In the genomic region with DNA sequence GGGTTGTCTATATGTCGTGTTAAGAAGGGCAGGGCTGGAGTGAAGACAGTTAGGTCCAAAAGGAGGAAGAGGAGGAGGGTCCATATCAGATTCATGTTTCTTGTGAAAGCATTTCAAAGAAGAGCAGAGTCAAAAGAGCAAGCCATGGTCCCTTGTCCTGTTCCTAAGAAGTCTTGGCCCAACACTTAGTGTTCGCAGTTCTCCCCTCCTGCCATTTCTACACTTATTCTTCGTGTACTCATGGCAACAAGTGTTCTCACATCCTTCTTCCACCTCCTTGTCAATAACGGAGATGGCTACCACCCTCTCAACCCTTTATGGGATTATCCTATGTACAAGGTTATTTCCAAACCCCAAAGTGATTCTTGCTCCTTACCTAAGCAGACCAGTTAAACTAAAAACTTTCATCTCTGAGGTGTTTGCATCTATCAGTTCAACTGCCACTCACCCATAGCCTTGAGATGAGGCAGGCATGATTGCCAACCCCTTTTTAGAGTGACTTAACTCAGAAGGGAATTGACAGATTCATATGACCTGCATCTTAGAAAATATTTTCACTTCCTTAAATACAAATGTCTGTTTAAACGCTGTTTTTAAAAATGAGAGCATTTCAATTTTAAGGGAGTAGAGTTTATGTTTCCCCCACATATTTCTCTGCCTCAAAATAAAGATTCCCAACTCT, we compare ENCODE assay signal across 24 cellular contexts. TPM values are rescaled to one million over a fixed set of nuclear protein-coding genes. Genes with fewer than 3 reads are reported as not detected.
A peak's percentile ranks its signal among the peaks of the same experiment; 100 is the strongest.
DNase-seq lines count a peak whose midpoint lies in the region; ATAC-seq, FAIRE-seq and TF ChIP-seq lines count a peak whose summit lies in the region.
"Had no signal": no experiment of that assay in that cellular context is flagged by ENCODE, and none has a peak within 500 bp of the region (broad histone marks: within the 10 kb centered on the region; RNA-seq: fewer than 3 reads in every experiment).

No MANE protein-coding gene starts in this region.

- no peaks in the 10 kb centered on the region for H3K36me3 Mint-ChIP-seq in stimulated activated naive B cell treated with anti-CD40 and anti-IgM and Interleukin-4, amounts not matched to agents 10 μg/mL and 1 μg/mL and 100 μg/mL, for 72 hours
- no peaks in the 10 kb centered on the region for H3K36me3 Mint-ChIP-seq in H9 (ENCODE audit: insufficient read depth in 1 of 3, low read depth in 3 of 3)
- H3K36me3 Mint-ChIP-seq: CD8-positive, alpha-beta T cell had no signal

- peaks cover 8 to 15% of the 10 kb centered on the region in 2 donors for H3K27me3 Mint-ChIP-seq in stimulated activated naive B cell treated with anti-CD40 and anti-IgM and Interleukin-4, amounts not matched to agents 10 μg/mL and 1 μg/mL and 100 μg/mL, for 72 hours
- peaks cover 20% of the 10 kb centered on the region for H3K27me3 Mint-ChIP-seq in H9 (ENCODE audit: low read depth)

- no peak overlapping the region for H2AK5ac ChIP-seq in H9 (ENCODE audit: insufficient read length, low read length)

- H3K9me3 Mint-ChIP-seq in stimulated activated naive B cell treated with anti-CD40 and anti-IgM and Interleukin-4, amounts not matched to agents 10 μg/mL and 1 μg/mL and 100 μg/mL, for 72 hours = no peaks in the 10 kb centered on the region
- H3K9me3 Mint-ChIP-seq in H9 = no peaks in the 10 kb centered on the region; a peak in 1 of 5 replicates
- H3K9me3 Mint-ChIP-seq: CD8-positive, alpha-beta T cell; HFFc6 had no signal

- peak; percentile 95 to 97 for ATAC-seq in stimulated activated naive B cell treated with anti-CD40 and anti-IgM and Interleukin-4, amounts not matched to agents 10 μg/mL and 1 μg/mL and 100 μg/mL, for 72 hours (replicated peaks)
- ATAC-seq in upper lobe of right lung = no peak
- ATAC-seq: CD8-positive, alpha-beta T cell had no signal

- peaks cover 16 to 22% of the 10 kb centered on the region in 2 donors for H3K4me1 Mint-ChIP-seq in stimulated activated naive B cell treated with anti-CD40 and anti-IgM and Interleukin-4, amounts not matched to agents 10 μg/mL and 1 μg/mL and 100 μg/mL, for 72 hours
- peaks cover under 1 to 4% of the 10 kb centered on the region in 2 experiments; a peak in 3 of 4 replicates for H3K4me1 Mint-ChIP-seq in H9

- no peak overlapping the region for H3K18ac ChIP-seq in H9 (ENCODE audit: insufficient read length, low read depth, low read length)

- H3K4me1 ChIP-seq in upper lobe of right lung = no peaks in the 10 kb centered on the region
- H3K4me1 ChIP-seq in H9 (ENCODE audit: insufficient read depth, low read length) = no peaks in the 10 kb centered on the region

- H4K20me1 ChIP-seq in H9 (ENCODE audit: control insufficient read depth, insufficient read depth, insufficient read length) = no peaks in the 10 kb centered on the region

- H3K27ac ChIP-seq in upper lobe of right lung (no peak overlapping the region), H9 (ENCODE audit: insufficient read length, low read depth, low read length) (no peak overlapping the region)
- H3K27ac ChIP-seq: RWPE1, SK-N-MC had no signal

- H3K79me1 ChIP-seq in H9 (ENCODE audit: insufficient read depth, low read depth, low read length, poor library complexity, severe bottlenecking) = no peaks in the 10 kb centered on the region

- H2BK20ac ChIP-seq in H9 (ENCODE audit: low read depth, low read length, poor library complexity, severe bottlenecking) = no peak overlapping the region

- intact Hi-C loops in upper lobe of right lung (cut with DNase I) = no loop called here

- no peak overlapping the region for H4K8ac ChIP-seq in H9 (replicated peaks; ENCODE audit: insufficient read length, low read depth, low read length)

- H3T11ph ChIP-seq in H9 (ENCODE audit: low read length) = no peak overlapping the region

- H3K4ac ChIP-seq in H9 (ENCODE audit: low read depth, low read length) = no peak overlapping the region

- H3K23me2 ChIP-seq in H9 (ENCODE audit: insufficient read length, low read depth, low read length, poor library complexity, severe bottlenecking) = no peaks in the 10 kb centered on the region

- H2BK12ac ChIP-seq in H9 (ENCODE audit: insufficient read length, low read depth, low read length) = no peak overlapping the region

- no peak for TF ChIP-seq CTCF in GM12865 (IDR thresholded peaks at IDR 0.05; ENCODE audit: insufficient read depth, low read depth, low read length, missing control alignments)
- no peak for TF ChIP-seq CTCF in bronchial epithelial cell (IDR thresholded peaks at IDR 0.05; ENCODE audit: insufficient read depth, low read length, severe bottlenecking)
- no peak for TF ChIP-seq CTCF in upper lobe of right lung (IDR thresholded peaks at IDR 0.05)
- no peak for TF ChIP-seq CTCF in H9 (conservative IDR thresholded peaks at IDR 0.05)

- H3K36me3 ChIP-seq in bronchial epithelial cell (ENCODE audit: control insufficient read depth, insufficient read depth, low read length) = no peaks in the 10 kb centered on the region
- no peaks in the 10 kb centered on the region for H3K36me3 ChIP-seq in upper lobe of right lung

- no peak overlapping the region for H3K23ac ChIP-seq in H9 (ENCODE audit: insufficient read length, low read depth, low read length)

- no peak overlapping the region for H4K91ac ChIP-seq in H9 (ENCODE audit: insufficient read length, low read depth, low read length)

- no peak overlapping the region for H2BK15ac ChIP-seq in H9 (ENCODE audit: low read depth, low read length)

- FAIRE-seq in bronchial epithelial cell (lab: Jason Lieb, UNC) = peak; percentile 55

- no peak overlapping the region for H3K56ac ChIP-seq in H9 (ENCODE audit: insufficient read length, low read depth, low read length)

- H3K4me3 Mint-ChIP-seq in stimulated activated naive B cell treated with anti-CD40 and anti-IgM and Interleukin-4, amounts not matched to agents 10 μg/mL and 1 μg/mL and 100 μg/mL, for 72 hours = no peak overlapping the region
- no peak overlapping the region for H3K4me3 Mint-ChIP-seq in H9
- H3K4me3 Mint-ChIP-seq: CD8-positive, alpha-beta T cell; HFFc6 had no signal

- H3K79me2 ChIP-seq in H9 (ENCODE audit: insufficient read depth, low read length) = no peaks in the 10 kb centered on the region

- H2BK5ac ChIP-seq in H9 (ENCODE audit: insufficient read length, low read length) = no peak overlapping the region

- no peak overlapping the region for H3K4me3 ChIP-seq in GM12865 (ENCODE audit: low read depth, low read length)
- H3K4me3 ChIP-seq in bronchial epithelial cell (ENCODE audit: low read depth, low read length) = no peak overlapping the region
- H3K4me3 ChIP-seq in upper lobe of right lung = no peak overlapping the region
- H3K4me3 ChIP-seq: SK-N-MC had no signal

- peak overlapping the region; percentile 82 for H3K27ac Mint-ChIP-seq in stimulated activated naive B cell treated with anti-CD40 and anti-IgM and Interleukin-4, amounts not matched to agents 10 μg/mL and 1 μg/mL and 100 μg/mL, for 72 hours
- no peak overlapping the region for H3K27ac Mint-ChIP-seq in H9
- H3K27ac Mint-ChIP-seq: CD8-positive, alpha-beta T cell; HFFc6 had no signal

- H2BK120ac ChIP-seq in H9 (ENCODE audit: low read depth, low read length, poor library complexity, severe bottlenecking) = no peak overlapping the region

- H3K9me3 ChIP-seq in upper lobe of right lung = no peaks in the 10 kb centered on the region
- no peaks in the 10 kb centered on the region for H3K9me3 ChIP-seq in H9 (ENCODE audit: control insufficient read depth, low read depth, low read length)

- no peaks in the 10 kb centered on the region for H3K27me3 ChIP-seq in bronchial epithelial cell (ENCODE audit: control insufficient read depth, insufficient read depth, low read length)
- H3K27me3 ChIP-seq in upper lobe of right lung = peaks cover 5% of the 10 kb centered on the region
- no peaks in the 10 kb centered on the region for H3K27me3 ChIP-seq in H9 (ENCODE audit: insufficient read depth, low read length)

- no peak overlapping the region for H3K9ac ChIP-seq in H9 (ENCODE audit: extremely low read depth, insufficient read length, low read length)

- peak; percentile 5 for DNase-seq in GM12865 (ENCODE audit: low read depth)
- DNase-seq in MV-4-11 (lab: John Stamatoyannopoulos, UW) = peak; percentile 74
- no peak for DNase-seq in bronchial epithelial cell (ENCODE audit: low read depth)
- DNase-seq in stimulated activated naive B cell treated with anti-CD40 and anti-IgM and Interleukin-4, amounts not matched to agents 10 μg/mL and 1 μg/mL and 100 μg/mL, for 72 hours = peak; percentile 3
- DNase-seq in upper lobe of right lung = no peak
- DNase-seq in DMS79 (lab: John Stamatoyannopoulos, UW) = no peak
- DNase-seq in H9 = no peak
- DNase-seq: CD8-positive, alpha-beta T cell; DMS153; GDM1; H7; HFFc6; MM.1S; NCI-H1105 treated with DMSO at 0.1 percent for 48 hours; NCI-H2029 treated with DMSO at 0.1 percent for 48 hours; NCI-H2171; NCI-H524 treated with DMSO at 0.1 percent for 48 hours; NCI-H82; SHP77 treated with DMSO at 0.1 percent for 48 hours; SW 1271 had no signal

- no peak overlapping the region for H3K4me2 ChIP-seq in H9 (ENCODE audit: insufficient read depth, insufficient read length, low read length)

- no peak overlapping the region for H3K14ac ChIP-seq in H9 (ENCODE audit: insufficient read depth, low read length)

- H2AFZ ChIP-seq in H9 (ENCODE audit: low read length) = no peak overlapping the region

- WGBS in H9 (ENCODE audit: extremely low coverage, insufficient read length, low lambda C conversion rate) = no CpG with 5 or more reads among the region's 5 CpGs

- no peak overlapping the region for H4K5ac ChIP-seq in H9 (ENCODE audit: insufficient read length, low read depth, low read length)

RNA-seq across cellular contexts. Expression of a gene that starts 19.8 kb away (rescaled TPM):
- total RNA-seq in bronchial epithelial cell = not detected in 2 replicates
- total RNA-seq in upper lobe of right lung = 4.1 TPM
- total RNA-seq in H9 (2021) = not detected in 2 replicates
- total RNA-seq: A673; CD8-positive, alpha-beta T cell; H7; HFFc6; LHCN-M2 had no signal

RNA-seq across cellular contexts. Expression of a gene that starts 44.3 kb away (rescaled TPM):
- total RNA-seq in bronchial epithelial cell (not detected in 2 replicates), upper lobe of right lung (not detected), H9 (2021) (not detected in 2 replicates)
- total RNA-seq: A673; CD8-positive, alpha-beta T cell; H7; HFFc6; LHCN-M2 had no signal

RNA-seq across cellular contexts. Expression of a gene that starts 54.3 kb away (rescaled TPM):
- 30.0 and 56.1 TPM in 2 replicates for total RNA-seq in bronchial epithelial cell
- total RNA-seq in upper lobe of right lung = 51.0 TPM
- 77.9 and 81.4 TPM in 2 replicates for total RNA-seq in H9 (2021)

Comparison
In these comparisons a context has a peak if more than half of its experiments do, and no peak if none do; other contexts are left out.
1. DNase-seq: peak in GM12865 (single experiment), MV-4-11 (single experiment) and stimulated activated naive B cell treated with anti-CD40 and anti-IgM and Interleukin-4, amounts not matched to agents 10 μg/mL and 1 μg/mL and 100 μg/mL, for 72 hours (single experiment); none in bronchial epithelial cell (single experiment), upper lobe of right lung (single experiment), DMS79 (single experiment) and H9 (single experiment).